ENCODE assay signal across 12 cellular contexts in the genomic region with DNA sequence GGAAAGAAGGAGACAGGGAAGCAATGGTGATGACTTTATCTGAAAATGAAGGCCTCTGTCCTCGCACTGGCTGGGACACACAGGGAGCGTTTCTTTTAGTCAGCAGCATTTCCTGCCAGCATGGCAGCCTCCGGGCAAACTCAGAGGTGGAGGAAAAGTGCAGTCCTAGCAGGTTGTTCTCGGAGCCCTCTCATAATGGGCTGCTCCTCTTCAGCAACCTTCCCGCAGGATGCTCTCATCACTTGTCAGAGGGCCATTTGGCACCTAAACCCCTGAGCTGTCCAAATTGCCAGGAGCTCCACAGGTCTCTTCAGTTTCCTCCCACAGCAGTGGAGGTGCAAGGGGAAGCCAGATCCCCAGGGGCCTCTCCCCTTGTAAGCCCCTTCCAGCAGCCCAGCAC. TPM values are rescaled to one million over a fixed set of nuclear protein-coding genes. Genes with fewer than 3 reads are reported as not detected.
DNase-seq lines count a peak whose midpoint lies in the region; ATAC-seq and TF ChIP-seq lines count a peak whose summit lies in the region.
"Had no signal": no experiment of that assay in that cellular context is flagged by ENCODE, and none has a peak within 500 bp of the region (broad histone marks: within the 10 kb centered on the region; RNA-seq: fewer than 3 reads in every experiment).

No MANE protein-coding gene starts in this region.

- no peak overlapping the region for H4K8ac ChIP-seq in mesendoderm (ENCODE audit: low read depth, low read length)

- H3K9me3 ChIP-seq in CD8-positive, alpha-beta T cell (ENCODE audit: low read length): no peaks in the 10 kb centered on the region

- H2BK15ac ChIP-seq in mesendoderm (replicated peaks; ENCODE audit: low read depth): no peak overlapping the region

- CTCF ChIA-PET in CD8-positive, alpha-beta T cell (lab: Charles Lee): no interaction called here

- no peak overlapping the region for H3K9ac ChIP-seq in mesendoderm (ENCODE audit: low read length)

- H4K5ac ChIP-seq in mesendoderm (ENCODE audit: low read length): no peak overlapping the region

- no CpG with 5 or more reads among the region's 5 CpGs for WGBS in mesendoderm (ENCODE audit: extremely low coverage, insufficient coverage, low lambda C conversion rate)

- 0 out of 2 replicates have a peak, but pooled peaks cover 8% of the 10 kb centered on the region for H4K20me1 ChIP-seq in GM23338 (replicated peaks; ENCODE audit: insufficient read depth)

- no peak for DNase-seq in CD8-positive, alpha-beta T cell
- DNase-seq in GM23338 (ENCODE audit: low spot score) (peak; percentile 20), mesendoderm (peak; percentile 30), osteocyte (ENCODE audit: extremely low spot score, unreplicated experiment) (no peak)
- DNase-seq: HCEC 1CT had no signal

- no peak overlapping the region for H3K4me3 Mint-ChIP-seq in CD8-positive, alpha-beta T cell
- H3K4me3 Mint-ChIP-seq in GM23338: no peak overlapping the region
- no peak overlapping the region for H3K4me3 Mint-ChIP-seq in activated T-helper 17 cell treated with anti-CD3 and anti-CD28 coated beads, Interleukin-2, amount 50 U/mL, for 72 hours
- no peak overlapping the region for H3K4me3 Mint-ChIP-seq in osteocyte (ENCODE audit: unreplicated experiment)
- H3K4me3 Mint-ChIP-seq: natural killer cell treated with Interleukin-12 subunit alpha and Interleukin-12 subunit beta and Interleukin-15 and Interleukin-18, amount 100 ng/mL, for 72 hours; T-helper 2 cell treated with Interferon-gamma antibody and Interleukin-4, amounts not matched to agents 5 μg/mL and 100 μg/mL, for 36 hours had no signal

- peaks cover 5% of the 10 kb centered on the region; the same call in 1 of the 2 replicates for H3K9me2 ChIP-seq in GM23338 (ENCODE audit: insufficient read depth)

- no peak overlapping the region for H3K4me3 ChIP-seq in CD8-positive, alpha-beta T cell (ENCODE audit: low read depth, low read length)
- 0 out of 2 replicates have a peak overlapping the region, but pooled peaks have one; percentile 15 for H3K4me3 ChIP-seq in GM23338
- no peak overlapping the region for H3K4me3 ChIP-seq in mesendoderm (ENCODE audit: low read length)

- H3K27me3 Mint-ChIP-seq in CD8-positive, alpha-beta T cell (ENCODE audit: low read depth): no peaks in the 10 kb centered on the region
- H3K27me3 Mint-ChIP-seq in GM23338 (ENCODE audit: insufficient read depth, low read depth, poor library complexity) (peaks cover 2% of the 10 kb centered on the region), osteocyte (ENCODE audit: unreplicated experiment) (no peaks in the 10 kb centered on the region)
- no peaks in the 10 kb centered on the region for H3K27me3 Mint-ChIP-seq in activated T-helper 17 cell treated with anti-CD3 and anti-CD28 coated beads, Interleukin-2, amount 50 U/mL, for 72 hours
- H3K27me3 Mint-ChIP-seq: natural killer cell treated with Interleukin-12 subunit alpha and Interleukin-12 subunit beta and Interleukin-15 and Interleukin-18, amount 100 ng/mL, for 72 hours had no signal

- no peak overlapping the region for H2AFZ ChIP-seq in GM23338

- H3K23ac ChIP-seq in mesendoderm (ENCODE audit: low read length): no peak overlapping the region

- H3K36me3 ChIP-seq in CD8-positive, alpha-beta T cell (ENCODE audit: insufficient read depth, low read length): no peaks in the 10 kb centered on the region
- H3K36me3 ChIP-seq in GM23338 (ENCODE audit: insufficient read depth): no peaks in the 10 kb centered on the region
- H3K36me3 ChIP-seq in mesendoderm (ENCODE audit: control insufficient read depth, insufficient read depth, low read length): no peaks in the 10 kb centered on the region

- no peaks in the 10 kb centered on the region for H3K27me3 ChIP-seq in CD8-positive, alpha-beta T cell (ENCODE audit: insufficient read depth, low read length)
- H3K27me3 ChIP-seq in GM23338 (ENCODE audit: insufficient read depth) (peaks cover 8% of the 10 kb centered on the region; the same call in 1 of the 2 replicates), mesendoderm (ENCODE audit: insufficient read depth, low read length, poor library complexity) (peaks cover 2% of the 10 kb centered on the region)

- H2AK5ac ChIP-seq in mesendoderm (ENCODE audit: low read length): no peak overlapping the region

- peaks cover 12% of the 10 kb centered on the region for H3K79me1 ChIP-seq in mesendoderm (ENCODE audit: low read length)

- H3K27ac ChIP-seq in CD8-positive, alpha-beta T cell (ENCODE audit: low read depth, low read length): no peak overlapping the region
- H3K27ac ChIP-seq in GM23338 (ENCODE audit: low read depth) (0 out of 2 replicates have a peak overlapping the region, but pooled peaks have one; percentile 39), mesendoderm (ENCODE audit: low read depth, low read length) (no peak overlapping the region)
- H3K27ac ChIP-seq: epithelial cell of prostate had no signal

- POLR2A ChIA-PET in CD8-positive, alpha-beta T cell (lab: Charles Lee): no interaction called here

- H3K4me1 Mint-ChIP-seq in CD8-positive, alpha-beta T cell (ENCODE audit: low read depth): peaks cover 44% of the 10 kb centered on the region
- H3K4me1 Mint-ChIP-seq in GM23338 (peaks cover 23% of the 10 kb centered on the region), osteocyte (ENCODE audit: unreplicated experiment) (peaks cover 42% of the 10 kb centered on the region)
- peaks cover 11% of the 10 kb centered on the region for H3K4me1 Mint-ChIP-seq in activated T-helper 17 cell treated with anti-CD3 and anti-CD28 coated beads, Interleukin-2, amount 50 U/mL, for 72 hours

- H3K4me1 ChIP-seq in CD8-positive, alpha-beta T cell (ENCODE audit: insufficient read depth, low read length): peaks cover 58% of the 10 kb centered on the region
- H3K4me1 ChIP-seq in GM23338 (ENCODE audit: insufficient read depth) (peaks cover 53% of the 10 kb centered on the region), mesendoderm (ENCODE audit: control insufficient read depth, low read depth, low read length) (peaks cover 8% of the 10 kb centered on the region)

- H3K9me3 Mint-ChIP-seq in CD8-positive, alpha-beta T cell: no peaks in the 10 kb centered on the region
- H3K9me3 Mint-ChIP-seq in GM23338: no peaks in the 10 kb centered on the region
- no peaks in the 10 kb centered on the region for H3K9me3 Mint-ChIP-seq in activated T-helper 17 cell treated with anti-CD3 and anti-CD28 coated beads, Interleukin-2, amount 50 U/mL, for 72 hours
- no peaks in the 10 kb centered on the region for H3K9me3 Mint-ChIP-seq in osteocyte (ENCODE audit: unreplicated experiment)
- H3K9me3 Mint-ChIP-seq: activated naive CD4-positive, alpha-beta T cell treated with anti-CD3 and anti-CD28 coated beads, Interleukin-2, amount 50 U/mL, for 72 hours; natural killer cell treated with Interleukin-12 subunit alpha and Interleukin-12 subunit beta and Interleukin-15 and Interleukin-18, amount 100 ng/mL, for 72 hours had no signal

- no peak overlapping the region for H3K56ac ChIP-seq in mesendoderm (ENCODE audit: low read length)

- no peak for TF ChIP-seq CTCF in CD8-positive, alpha-beta T cell (IDR thresholded peaks at IDR 0.05)
- no peak for TF ChIP-seq CTCF in GM23338 (conservative IDR thresholded peaks at IDR 0.05; ENCODE audit: low read depth in 2 of 2)
- TF ChIP-seq CTCF in osteocyte (IDR thresholded peaks at IDR 0.05): no peak

- H3K79me2 ChIP-seq in GM23338 (replicated peaks; ENCODE audit: insufficient read depth) (peaks cover 24% of the 10 kb centered on the region), mesendoderm (ENCODE audit: control insufficient read depth, insufficient read depth, low read length) (peaks cover 3% of the 10 kb centered on the region)

- H2BK120ac ChIP-seq in mesendoderm (ENCODE audit: low read depth, low read length): no peak overlapping the region

- peak; percentile 21 for ATAC-seq in CD8-positive, alpha-beta T cell
- ATAC-seq in GM23338: peak; percentile 55
- ATAC-seq in activated T-helper 17 cell treated with anti-CD3 and anti-CD28 coated beads, Interleukin-2, amount 50 U/mL, for 72 hours (replicated peaks): peak; percentile 63
- no peak for ATAC-seq in HG03565 (IDR thresholded peaks at IDR 0.05; ENCODE audit: unreplicated experiment)
- ATAC-seq in GM19455 (IDR thresholded peaks at IDR 0.05; ENCODE audit: unreplicated experiment): no peak
- ATAC-seq: natural killer cell treated with Interleukin-12 subunit alpha and Interleukin-12 subunit beta and Interleukin-15 and Interleukin-18, amount 100 ng/mL, for 72 hours had no signal

- H3K27ac Mint-ChIP-seq in CD8-positive, alpha-beta T cell: no peak overlapping the region
- H3K27ac Mint-ChIP-seq in GM23338 (no peak overlapping the region), osteocyte (ENCODE audit: unreplicated experiment) (no peak overlapping the region)
- no peak overlapping the region for H3K27ac Mint-ChIP-seq in activated T-helper 17 cell treated with anti-CD3 and anti-CD28 coated beads, Interleukin-2, amount 50 U/mL, for 72 hours
- H3K27ac Mint-ChIP-seq: activated naive CD4-positive, alpha-beta T cell treated with anti-CD3 and anti-CD28 coated beads, Interleukin-2, amount 50 U/mL, for 72 hours; natural killer cell treated with Interleukin-12 subunit alpha and Interleukin-12 subunit beta and Interleukin-15 and Interleukin-18, amount 100 ng/mL, for 72 hours; T-helper 2 cell treated with Interferon-gamma antibody and Interleukin-4, amounts not matched to agents 5 μg/mL and 100 μg/mL, for 36 hours had no signal

- H3K36me3 Mint-ChIP-seq in CD8-positive, alpha-beta T cell: peaks cover 6% of the 10 kb centered on the region
- no peaks in the 10 kb centered on the region; the same call in 2 of the 3 replicates for H3K36me3 Mint-ChIP-seq in GM23338 (ENCODE audit: low read depth)
- H3K36me3 Mint-ChIP-seq in activated T-helper 17 cell treated with anti-CD3 and anti-CD28 coated beads, Interleukin-2, amount 50 U/mL, for 72 hours (ENCODE audit: low read depth): peaks cover 10% of the 10 kb centered on the region
- no peaks in the 10 kb centered on the region for H3K36me3 Mint-ChIP-seq in osteocyte (ENCODE audit: unreplicated experiment)

- peaks cover 2% of the 10 kb centered on the region; the same call in 1 of the 2 replicates for H3F3A ChIP-seq in GM23338 (replicated peaks; ENCODE audit: low read depth)

- H3K18ac ChIP-seq in mesendoderm (ENCODE audit: low read length): no peak overlapping the region

- intact Hi-C loops in CD8-positive, alpha-beta T cell (cut with DNase I, micrococcal nuclease): loop anchor here (10.0 kb wide), 2 partner anchors 1344 to 1554 kb away; a partner anchor contains a TSS

- H2BK5ac ChIP-seq in mesendoderm (ENCODE audit: low read length): no peak overlapping the region

- H3K4me2 ChIP-seq in GM23338: peak overlapping the region; percentile 65
- no peak overlapping the region for H3K4me2 ChIP-seq in mesendoderm (ENCODE audit: low read length)

- no peak overlapping the region for H3K4ac ChIP-seq in mesendoderm (ENCODE audit: low read depth, low read length)

TF ChIP-seq in GM23338, 12 proteins besides CTCF, POLR2A, EP300 and RAD21 (continues in another document):
- no peak for TF ChIP-seq JUNB (IDR thresholded peaks at IDR 0.05; ENCODE audit: unreplicated experiment)

RNA-seq across cellular contexts. Expression of a gene that starts 6.2 kb away (rescaled TPM):
- 1 to 10 TPM; 7.5 to 9.6 TPM for total RNA-seq in CD8-positive, alpha-beta T cell
- 14.2 and 16.9 TPM in 2 replicates for total RNA-seq in GM23338 (2014; rRNA removed; shearing (Covaris generic))
- polyA plus RNA-seq in GM23338 (2016; fragmentation: Nextera tagmentation; extraction: Ambion mirVana): 9.5 and 10.0 TPM in 2 replicates
- total RNA-seq in activated T-helper 17 cell treated with anti-CD3 and anti-CD28 coated beads, Interleukin-2, amount 50 U/mL, for 72 hours: 10 to 100 TPM; 21.5 to 27.9 TPM
- 20.4 TPM for polyA plus RNA-seq in mesendoderm (2013, experiment 1 of 2)
- 21.2 TPM for polyA plus RNA-seq in mesendoderm (2013, experiment 2 of 2)
- total RNA-seq in osteocyte: 26.9 and 27.8 TPM in 2 replicates

Comparison
In these comparisons a context has a peak if more than half of its experiments do, and no peak if none do; other contexts are left out.
1. ATAC-seq: peak in CD8-positive, alpha-beta T cell (single experiment), GM23338 (single experiment) and activated T-helper 17 cell treated with anti-CD3 and anti-CD28 coated beads, Interleukin-2, amount 50 U/mL, for 72 hours (single experiment); none in HG03565 (single experiment) and GM19455 (single experiment).
2. DNase-seq: peak in GM23338 (single experiment) and mesendoderm (single experiment); none in CD8-positive, alpha-beta T cell (0 of 7) and osteocyte (single experiment).